ENCODE assay signal across 8 cellular contexts in the genomic region with DNA sequence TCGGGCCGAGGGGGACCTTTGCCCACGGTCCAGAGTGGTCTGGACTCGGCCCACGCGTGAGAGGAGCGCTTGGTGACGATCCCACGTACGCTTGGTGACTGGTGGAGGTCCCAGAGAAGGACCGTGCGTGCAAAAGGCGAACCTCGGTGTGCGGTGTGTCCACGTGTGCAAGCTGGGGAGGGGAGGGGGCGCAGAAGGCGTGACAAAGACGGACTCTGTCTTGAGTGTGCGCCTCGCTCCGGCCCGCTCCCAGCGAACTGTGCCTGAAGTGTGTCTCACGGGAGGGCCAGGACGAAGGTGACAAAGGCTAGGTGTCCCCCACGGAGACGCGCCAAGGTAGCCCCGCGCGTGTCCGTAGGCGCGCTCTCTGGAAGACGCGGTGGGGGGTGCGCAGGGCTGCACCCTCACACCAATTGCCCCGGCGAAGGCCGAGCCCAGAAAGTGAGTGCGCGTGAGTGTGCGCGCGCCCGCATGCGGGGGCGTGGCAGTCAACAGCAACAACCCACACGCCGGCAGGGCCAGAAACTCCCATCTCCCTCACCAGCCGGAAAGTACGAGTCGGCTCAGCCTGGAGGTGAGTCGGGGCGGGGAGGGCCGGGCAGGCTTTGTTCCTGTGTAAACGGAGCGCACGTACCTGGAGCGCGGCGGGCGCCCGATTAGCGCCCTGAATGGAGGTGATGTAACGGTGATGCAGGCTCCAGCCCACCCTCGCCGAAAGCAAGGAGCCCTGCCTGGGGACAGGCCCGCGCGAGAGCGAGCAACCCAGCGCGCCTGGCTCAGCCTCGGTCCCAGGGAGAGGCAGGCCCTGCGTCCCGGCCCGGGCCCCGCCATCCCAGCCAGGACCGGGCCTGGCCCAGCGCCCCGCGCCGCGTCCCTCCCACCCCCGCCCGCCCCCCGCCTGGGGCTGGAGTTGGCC. TPM values are rescaled to one million over a fixed set of nuclear protein-coding genes. Genes with fewer than 3 reads are reported as not detected.
A peak's percentile ranks its signal among the peaks of the same experiment; 100 is the strongest.
DNase-seq lines count a peak whose midpoint lies in the region; ATAC-seq, FAIRE-seq and TF ChIP-seq lines count a peak whose summit lies in the region.

A gene with protein sequence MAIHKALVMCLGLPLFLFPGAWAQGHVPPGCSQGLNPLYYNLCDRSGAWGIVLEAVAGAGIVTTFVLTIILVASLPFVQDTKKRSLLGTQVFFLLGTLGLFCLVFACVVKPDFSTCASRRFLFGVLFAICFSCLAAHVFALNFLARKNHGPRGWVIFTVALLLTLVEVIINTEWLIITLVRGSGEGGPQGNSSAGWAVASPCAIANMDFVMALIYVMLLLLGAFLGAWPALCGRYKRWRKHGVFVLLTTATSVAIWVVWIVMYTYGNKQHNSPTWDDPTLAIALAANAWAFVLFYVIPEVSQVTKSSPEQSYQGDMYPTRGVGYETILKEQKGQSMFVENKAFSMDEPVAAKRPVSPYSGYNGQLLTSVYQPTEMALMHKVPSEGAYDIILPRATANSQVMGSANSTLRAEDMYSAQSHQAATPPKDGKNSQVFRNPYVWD (plus strand): TSS at position 521 of the 916 bp plus-strand sequence. CDS start 7,689 bp downstream, outside the sequence.

- peaks cover 36 to 41% of the 10 kb centered on the region in 2 donors for H3K4me1 ChIP-seq in kidney (ENCODE audit: control insufficient read depth in 1 of 2, insufficient read depth in 1 of 2, low read depth in 1 of 2, low read length in 2 of 2)

- H3K27me3 Mint-ChIP-seq in Calu3 (ENCODE audit: unreplicated experiment) = no peaks in the 10 kb centered on the region
- peaks cover 29 to 64% of the 10 kb centered on the region in 2 donors for H3K27me3 Mint-ChIP-seq in T-cell

- TF ChIP-seq CTCF in Calu3 (IDR thresholded peaks at IDR 0.05; ENCODE audit: unreplicated experiment) (no peak), kidney (IDR thresholded peaks at IDR 0.05; ENCODE audit: borderline replicate concordance, extremely low read depth, insufficient read depth) (no peak)

- DNase-seq in Calu3 (peak; percentile 84), HuH-7.5 (ENCODE audit: low spot score) (peak; percentile 92), T-cell (peak in 22 of 34 experiments; percentile 10 to 37 (median 20)), T47D (ENCODE audit: low read depth in 1 of 2, low spot score in 1 of 2) (peak; percentile 97 to 98), kidney (peak; percentile 95)
- peak; percentile 31 to 63 for DNase-seq in stimulated activated CD4-positive, alpha-beta T cell treated with anti-CD3 and anti-CD28 coated beads, Interleukin-15, amount 100 ng/mL, for 48 hours (ENCODE audit: low read depth in 2 of 2)
- DNase-seq in effector CD8-positive, alpha-beta T cell (lab: John Stamatoyannopoulos, UW) = no peak

- ATAC-seq in T-cell (replicated peaks in 1 of 4) (peak; percentile 45 to 78 (median 58)), HG03378 (IDR thresholded peaks at IDR 0.05; ENCODE audit: unreplicated experiment) (no peak)

- peak within 1 kb of the TSS; percentile 86 for H3K27ac Mint-ChIP-seq in Calu3 (ENCODE audit: unreplicated experiment)
- no peak within 1 kb of the TSS for H3K27ac Mint-ChIP-seq in T-cell

- H3K36me3 Mint-ChIP-seq in Calu3 (ENCODE audit: insufficient read depth, unreplicated experiment) (peaks cover 31% of the 10 kb centered on the region), T-cell (no peaks in the 10 kb centered on the region)

- no peaks in the 10 kb centered on the region for H3K36me3 ChIP-seq in kidney (ENCODE audit: control insufficient read depth in 1 of 2, insufficient read depth in 2 of 2, low read length in 2 of 2)

- CTCF ChIA-PET in Calu3 (lab: Charles Lee) = no interaction called here
- CTCF ChIA-PET in T-cell (lab: Charles Lee) = no interaction called here

- FAIRE-seq in kidney (lab: Jason Lieb, UNC) = no peak

- peak within 1 kb of the TSS; percentile 83 to 92 for H3K4me3 ChIP-seq in kidney (ENCODE audit: low read length in 2 of 2)

- BruUV-seq in Calu3 (replicated peaks; lab: Mats Ljungman, UMichigan) = no TSS peak

- in situ Hi-C loops in T47D (cut with HindIII; ENCODE audit: low pct_unique_long_range_greater_than_20kb, low sequenced_read_pairs) = no loop called here

- peak within 1 kb of the TSS; percentile 89 to 97 for H3K9ac ChIP-seq in kidney (ENCODE audit: low read length in 2 of 2)

- peak within 1 kb of the TSS; percentile 97 to 100 for H3K27ac ChIP-seq in kidney (ENCODE audit: low read depth in 2 of 2, low read length in 2 of 2)

- no peaks in the 10 kb centered on the region for H3K9me3 ChIP-seq in kidney (ENCODE audit: control insufficient read depth in 1 of 2, low read length in 2 of 2)

- H3K4me3 Mint-ChIP-seq in Calu3 (ENCODE audit: low read depth, unreplicated experiment) (peak within 1 kb of the TSS; percentile 91), T-cell (peak within 1 kb of the TSS; percentile 46 to 66 (median 62))

- H3K4me1 Mint-ChIP-seq in Calu3 (ENCODE audit: low read depth, unreplicated experiment) = peaks cover 43% of the 10 kb centered on the region
- H3K4me1 Mint-ChIP-seq in T-cell = peaks cover 0 to 19% (median 15%) of the 10 kb centered on the region in 3 donors

- intact Hi-C loops in Calu3 (cut with micrococcal nuclease; ENCODE audit: unreplicated experiment) = no loop called here
- intact Hi-C loops in kidney (cut with DNase I) = no loop called here

- H3K9me3 Mint-ChIP-seq in Calu3 (ENCODE audit: low read depth, unreplicated experiment) = no peaks in the 10 kb centered on the region
- no peaks in the 10 kb centered on the region for H3K9me3 Mint-ChIP-seq in T-cell

- POLR2A ChIA-PET in T-cell (lab: Charles Lee) = no interaction called here

RNA-seq across cellular contexts. Expression of the gene that starts here (rescaled TPM):
- total RNA-seq in Calu3 (2022) (37.3 and 48.7 TPM in 2 replicates), T-cell (1 to 10 TPM in 1 of 5 donors, under 1 TPM in 2, not detected in 2; 0.46 to 1.5 (median 0.55) TPM), kidney (358 TPM)
- 242 TPM for polyA plus RNA-seq in kidney (ENCODE audit: insufficient read depth, low read depth, low replicate concordance)

Comparison
In these comparisons a context has a peak if more than half of its experiments do, and no peak if none do; other contexts are left out.
1. RNA of the gene that starts here (total RNA-seq): 358 TPM in kidney (single experiment) and 37.3 to 48.7 TPM in Calu3; 0.46 to 1.5 TPM in T-cell; every median in the first group is over 10 times any median in the second.